In the genomic region with DNA sequence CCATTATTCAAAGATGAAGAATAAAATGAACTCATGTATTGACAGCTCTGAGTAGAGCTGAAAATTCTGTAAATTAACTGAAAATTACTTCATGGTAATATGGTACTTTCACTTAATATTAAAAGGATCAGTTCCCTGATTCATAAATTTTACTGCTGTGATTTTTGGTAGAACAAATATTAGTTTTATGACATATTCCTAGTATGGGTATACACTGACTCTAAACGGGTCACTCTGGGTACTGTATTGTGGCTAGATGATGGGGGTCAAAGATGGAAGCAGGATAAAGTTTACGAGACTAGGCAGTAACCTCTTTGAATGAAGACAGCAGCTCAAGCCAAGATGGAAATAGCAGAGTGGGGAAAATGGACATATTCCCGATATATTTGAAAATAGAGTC, we compare ENCODE assay signal across 25 cellular contexts.
"Had no signal": no experiment of that assay in that cellular context is flagged by ENCODE, and none has a peak within 500 bp of the region (broad histone marks: within the 10 kb centered on the region; RNA-seq: fewer than 3 reads in every experiment).

No MANE protein-coding gene starts in this region.

- H3K9me3 ChIP-seq: colonic mucosa, esophagus muscularis mucosa, esophagus squamous epithelium, gastrocnemius medialis, gastroesophageal sphincter, heart left ventricle, heart right ventricle had no signal

- H3K4me3 Mint-ChIP-seq: dendritic cell treated with granulocyte-macrophage colony-stimulating factor and Interleukin-4, amounts not matched to agents 40 ng/mL and 50 ng/mL, for 4 days; effector memory CD8-positive, alpha-beta T cell; endodermal cell had no signal

- H3K9me3 Mint-ChIP-seq: dendritic cell treated with granulocyte-macrophage colony-stimulating factor and Interleukin-4, amounts not matched to agents 40 ng/mL and 50 ng/mL, for 4 days; effector memory CD8-positive, alpha-beta T cell had no signal

- H3K27ac ChIP-seq: colonic mucosa, coronary artery, dorsolateral prefrontal cortex, epithelial cell of prostate, esophagus muscularis mucosa, esophagus squamous epithelium, foreskin keratinocyte, gastrocnemius medialis, gastroesophageal sphincter, heart left ventricle, heart right ventricle had no signal

- H3K27me3 ChIP-seq: colonic mucosa, dorsolateral prefrontal cortex, esophagus muscularis mucosa, esophagus squamous epithelium, foreskin keratinocyte, gastrocnemius medialis, gastroesophageal sphincter, heart left ventricle, heart right ventricle had no signal

- H3K27ac Mint-ChIP-seq: dendritic cell treated with granulocyte-macrophage colony-stimulating factor and Interleukin-4, amounts not matched to agents 40 ng/mL and 50 ng/mL, for 4 days; effector memory CD8-positive, alpha-beta T cell; endodermal cell had no signal

- H3K4me1 ChIP-seq: colonic mucosa, esophagus muscularis mucosa, esophagus squamous epithelium, gastrocnemius medialis, gastroesophageal sphincter had no signal

- DNase-seq: colonic mucosa; cortex of kidney; dermis blood vessel endothelial cell; dorsolateral prefrontal cortex; effector CD4-positive, alpha-beta T cell; effector CD8-positive, alpha-beta T cell; effector memory CD4-positive, alpha-beta T cell; effector memory CD8-positive, alpha-beta T cell; endodermal cell; erythroblast; esophagus squamous epithelium; foreskin fibroblast; foreskin keratinocyte; foreskin melanocyte; gastrocnemius medialis; glutamatergic neuron; head of caudate nucleus; heart left ventricle; heart right ventricle had no signal

- ATAC-seq: effector memory CD8-positive, alpha-beta T cell; esophagus mucosa; foreskin keratinocyte; gastrocnemius medialis; gastroesophageal sphincter; heart left ventricle; heart right ventricle had no signal

- H3K36me3 ChIP-seq: colonic mucosa, esophagus muscularis mucosa, esophagus squamous epithelium, gastrocnemius medialis, gastroesophageal sphincter, heart left ventricle, heart right ventricle had no signal

- H3K4me3 ChIP-seq: colonic mucosa, coronary artery, dorsolateral prefrontal cortex, esophagus muscularis mucosa, esophagus squamous epithelium, gastrocnemius medialis, gastroesophageal sphincter, heart left ventricle, heart right ventricle had no signal
